ENCODE assay signal across 8 cellular contexts in the genomic region with DNA sequence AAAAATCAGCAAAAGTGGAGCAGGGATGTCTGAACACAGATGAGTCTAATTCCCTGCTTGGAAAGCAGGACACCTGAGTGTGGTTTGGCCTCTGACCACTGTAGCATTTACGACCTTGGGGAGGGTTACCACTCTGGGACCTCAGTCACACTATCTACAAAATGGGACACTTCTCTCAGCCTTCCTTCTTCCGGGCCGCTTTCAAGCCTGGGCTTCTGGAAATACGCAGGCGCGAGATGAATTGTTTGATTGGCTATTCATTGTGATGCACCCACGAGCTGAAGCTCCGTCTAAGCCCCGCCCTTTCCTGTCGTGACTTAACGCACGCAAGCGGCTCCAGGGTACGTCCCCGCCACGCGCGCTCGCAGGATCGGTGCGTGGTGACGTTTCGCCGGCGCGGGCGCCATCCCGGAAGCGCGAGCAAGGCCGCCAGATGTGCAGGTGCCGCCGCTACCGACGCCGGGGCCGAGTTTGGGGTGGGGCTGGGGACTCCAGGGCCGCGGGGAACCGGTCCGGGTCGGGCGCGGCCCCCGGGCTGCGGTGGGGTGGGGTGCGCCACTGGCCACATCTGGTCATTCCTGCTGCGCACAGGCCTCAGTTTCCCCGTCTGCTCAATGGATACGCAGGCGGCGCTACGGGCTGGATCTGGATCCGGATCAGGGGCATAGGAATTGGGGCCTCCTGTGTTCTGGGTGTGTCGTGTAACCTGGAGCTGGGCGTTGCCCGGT. TPM values are rescaled to one million over a fixed set of nuclear protein-coding genes. Genes with fewer than 3 reads are reported as not detected.
A peak's percentile ranks its signal among the peaks of the same experiment; 100 is the strongest.
DNase-seq lines count a peak whose midpoint lies in the region; ATAC-seq, FAIRE-seq and TF ChIP-seq lines count a peak whose summit lies in the region.

Gene KXD1, plus strand, starts transcription at position 397 of the 728 bp plus-strand sequence. CDS start 4,187 bp downstream, outside the sequence.

- WGBS in aorta, 2 donors = 0% methylated on average over 57 of the region's 57 CpGs

- peak within 1 kb of the TSS; percentile 91 for H2AFZ ChIP-seq in astrocyte (ENCODE audit: low read depth, low read length)

- peaks cover 14% of the 10 kb centered on the region for H4K20me1 ChIP-seq in astrocyte (ENCODE audit: insufficient read depth, low read length)

- no peaks in the 10 kb centered on the region for H3K27me3 ChIP-seq in astrocyte (ENCODE audit: insufficient read depth, low read length)
- no peaks in the 10 kb centered on the region for H3K27me3 ChIP-seq in rectal smooth muscle tissue (ENCODE audit: control insufficient read depth, insufficient read depth, low read length)
- H3K27me3 ChIP-seq in aorta (ENCODE audit: control insufficient read depth in 1 of 2, insufficient read depth in 2 of 2, low read length in 1 of 2) = no peaks in the 10 kb centered on the region

- peaks cover 9% of the 10 kb centered on the region for H3K4me1 ChIP-seq in astrocyte (ENCODE audit: insufficient read depth, low read length)
- H3K4me1 ChIP-seq in rectal smooth muscle tissue (ENCODE audit: control insufficient read depth, insufficient read depth, low read length) = peaks cover 4% of the 10 kb centered on the region
- peaks cover 0 to 4% of the 10 kb centered on the region in 2 donors for H3K4me1 ChIP-seq in aorta (ENCODE audit: control insufficient read depth in 1 of 2, insufficient read depth in 2 of 2, low read length in 2 of 2)

- no peaks in the 10 kb centered on the region for H3K9me3 ChIP-seq in astrocyte (ENCODE audit: insufficient read depth, low read depth, low read length)
- H3K9me3 ChIP-seq in aorta (ENCODE audit: control insufficient read depth, low read length) = no peaks in the 10 kb centered on the region

- H3K27ac ChIP-seq in astrocyte (ENCODE audit: low read depth, low read length) = peak within 1 kb of the TSS; percentile 65
- peak within 1 kb of the TSS; percentile 91 for H3K27ac ChIP-seq in rectal smooth muscle tissue (ENCODE audit: low read depth, low read length)
- peak within 1 kb of the TSS; percentile 62 to 96 for H3K27ac ChIP-seq in aorta (ENCODE audit: low read depth in 1 of 2, low read length in 2 of 2)

- peaks cover 2% of the 10 kb centered on the region for H3K36me3 Mint-ChIP-seq in astrocyte (ENCODE audit: low read depth, unreplicated experiment)

- H3K9ac ChIP-seq in astrocyte (ENCODE audit: low read length) (peak within 1 kb of the TSS; percentile 94), rectal smooth muscle tissue (ENCODE audit: low read length) (peak within 1 kb of the TSS; percentile 33)

- no peaks in the 10 kb centered on the region for H3K9me3 Mint-ChIP-seq in astrocyte (ENCODE audit: unreplicated experiment)

- H3K79me2 ChIP-seq in astrocyte (ENCODE audit: insufficient read depth, low read length) = peaks cover 42% of the 10 kb centered on the region

- FAIRE-seq in astrocyte (lab: Jason Lieb, UNC) = peak; percentile 65

- H3K27me3 Mint-ChIP-seq in astrocyte (ENCODE audit: low read depth, unreplicated experiment) = no peaks in the 10 kb centered on the region

- peak within 1 kb of the TSS; percentile 97 for H3K4me3 Mint-ChIP-seq in astrocyte (ENCODE audit: unreplicated experiment)

- H3K4me1 Mint-ChIP-seq in astrocyte (ENCODE audit: low read depth, unreplicated experiment) = peaks cover 6% of the 10 kb centered on the region

- peak; percentile 90 for ATAC-seq in GM18502 (IDR thresholded peaks at IDR 0.05; ENCODE audit: poor library complexity, unreplicated experiment)
- ATAC-seq in HG02970 (IDR thresholded peaks at IDR 0.05; ENCODE audit: low FRiP score, unreplicated experiment) = peak; percentile 96
- peak; percentile 96 for ATAC-seq in aorta (ENCODE audit: low FRiP score)

- no peak for TF ChIP-seq CTCF in astrocyte (IDR thresholded peaks at IDR 0.05; ENCODE audit: insufficient read depth, low read depth, low read length)

- H3K36me3 ChIP-seq in astrocyte (ENCODE audit: insufficient read depth, low read length) = no peaks in the 10 kb centered on the region
- H3K36me3 ChIP-seq in rectal smooth muscle tissue (ENCODE audit: control insufficient read depth, insufficient read depth, low read length) = no peaks in the 10 kb centered on the region
- no peaks in the 10 kb centered on the region for H3K36me3 ChIP-seq in aorta (ENCODE audit: control insufficient read depth in 1 of 2, insufficient read depth in 2 of 2, low read length in 1 of 2)

- H3K27ac Mint-ChIP-seq in astrocyte (ENCODE audit: unreplicated experiment) = peak within 1 kb of the TSS; percentile 94

- H3K4me2 ChIP-seq in astrocyte (ENCODE audit: low read length) = peak within 1 kb of the TSS; percentile 98

- H3K4me3 ChIP-seq in astrocyte (ENCODE audit: insufficient read depth, low read depth, low read length) (peak within 1 kb of the TSS; percentile 91), rectal smooth muscle tissue (ENCODE audit: low read length) (peak within 1 kb of the TSS; percentile 97), aorta (ENCODE audit: low read length in 2 of 2) (peak within 1 kb of the TSS; percentile 74 to 88)

- DNase-seq in NCI-H2029 (lab: John Stamatoyannopoulos, UW) = peak; percentile 99
- peak; percentile 98 for DNase-seq in T-helper 22 cell (ENCODE audit: low read depth)
- DNase-seq in astrocyte (ENCODE audit: low read depth) = peak; percentile 97
- DNase-seq in hepatic stellate cell (ENCODE audit: low spot score) = peak; percentile 99
- peak; percentile 99 for DNase-seq in aorta

- intact Hi-C loops in aorta (cut with DNase I) = loop anchor here (5.0 kb wide), 1 partner anchor 35 kb away; the partner anchor contains the start of gene ELL (in 2 of the 2)

RNA-seq across cellular contexts. Expression of gene KXD1, which starts in this region (rescaled TPM):
- total RNA-seq in astrocyte = 73.4 and 80.2 TPM in 2 replicates
- total RNA-seq in aorta = 10 to 100 TPM; 85.4 to 92.4 TPM
- 100 to 1,000 TPM in 1 of 2 donors, 10 to 100 TPM in 1; 85.6 to 128 TPM for polyA plus RNA-seq in aorta

Comparison
In these comparisons a context has a peak if more than half of its experiments do, and no peak if none do; other contexts are left out.
1. Peak in every context shown above with its lines: DNase-seq, ATAC-seq, H3K4me3 ChIP-seq and H3K27ac ChIP-seq.